Comparison of ENCODE assay signal across 20 cellular contexts in genomic region chr7:37277513-37277912, GRCh38.
"Had no signal": no experiment of that assay in that cellular context is flagged by ENCODE, and none has a peak within 500 bp of the region (broad histone marks: within the 10 kb centered on the region; RNA-seq: fewer than 3 reads in every experiment).

No MANE protein-coding gene starts in this region.

- H3K27ac ChIP-seq: esophagus squamous epithelium, gastroesophageal sphincter, pancreas, thoracic aorta, transverse colon had no signal

- H3K9me3 Mint-ChIP-seq: dendritic cell treated with granulocyte-macrophage colony-stimulating factor and Interleukin-4, amounts not matched to agents 40 ng/mL and 50 ng/mL, for 4 days; naive B cell; stimulated activated memory B cell treated with anti-CD40 and anti-IgM and Interleukin-4, amounts not matched to agents 10 μg/mL and 1 μg/mL and 100 μg/mL, for 72 hours; stimulated activated naive CD8-positive, alpha-beta T cell treated with anti-CD3 and anti-CD28 coated beads, Interleukin-15, Interleukin-2, amounts not matched to agents 100 ng/mL and 50 ng/mL, for 24 hours had no signal

- DNase-seq: esophagus squamous epithelium; foreskin fibroblast; glutamatergic neuron; left colon; left ventricle myocardium superior; mesendoderm; naive B cell; occipital lobe; pancreas; right cardiac atrium; stimulated activated CD4-positive, alpha-beta T cell treated with anti-CD3 and anti-CD28 coated beads, Interleukin-4, amount 100 ng/mL, for 1 hour; stimulated activated CD8-positive, alpha-beta memory T cell treated with anti-CD3 and anti-CD28 coated beads, Interleukin-4, amount 100 ng/mL, for 48 hours; transverse colon had no signal

- H3K4me3 Mint-ChIP-seq: dendritic cell treated with granulocyte-macrophage colony-stimulating factor and Interleukin-4, amounts not matched to agents 40 ng/mL and 50 ng/mL, for 4 days; naive B cell; nephron; stimulated activated memory B cell treated with anti-CD40 and anti-IgM and Interleukin-4, amounts not matched to agents 10 μg/mL and 1 μg/mL and 100 μg/mL, for 72 hours; stimulated activated naive CD8-positive, alpha-beta T cell treated with anti-CD3 and anti-CD28 coated beads, Interleukin-15, Interleukin-2, amounts not matched to agents 100 ng/mL and 50 ng/mL, for 24 hours had no signal

- H3K27ac Mint-ChIP-seq: dendritic cell treated with granulocyte-macrophage colony-stimulating factor and Interleukin-4, amounts not matched to agents 40 ng/mL and 50 ng/mL, for 4 days; nephron; progenitor cell of endocrine pancreas; stimulated activated naive CD8-positive, alpha-beta T cell treated with anti-CD3 and anti-CD28 coated beads, Interleukin-15, Interleukin-2, amounts not matched to agents 100 ng/mL and 50 ng/mL, for 24 hours had no signal

- ATAC-seq: gastroesophageal sphincter; left colon; left ventricle myocardium superior; pancreas; right cardiac atrium; stimulated activated memory B cell treated with anti-CD40 and anti-IgM and Interleukin-4, amounts not matched to agents 10 μg/mL and 1 μg/mL and 100 μg/mL, for 72 hours had no signal

- H3K27me3 Mint-ChIP-seq: dendritic cell treated with granulocyte-macrophage colony-stimulating factor and Interleukin-4, amounts not matched to agents 40 ng/mL and 50 ng/mL, for 4 days; naive B cell; progenitor cell of endocrine pancreas; stimulated activated memory B cell treated with anti-CD40 and anti-IgM and Interleukin-4, amounts not matched to agents 10 μg/mL and 1 μg/mL and 100 μg/mL, for 72 hours; stimulated activated naive CD8-positive, alpha-beta T cell treated with anti-CD3 and anti-CD28 coated beads, Interleukin-15, Interleukin-2, amounts not matched to agents 100 ng/mL and 50 ng/mL, for 24 hours had no signal
